ENCODE assay signal across 9 cellular contexts in the genomic region with DNA sequence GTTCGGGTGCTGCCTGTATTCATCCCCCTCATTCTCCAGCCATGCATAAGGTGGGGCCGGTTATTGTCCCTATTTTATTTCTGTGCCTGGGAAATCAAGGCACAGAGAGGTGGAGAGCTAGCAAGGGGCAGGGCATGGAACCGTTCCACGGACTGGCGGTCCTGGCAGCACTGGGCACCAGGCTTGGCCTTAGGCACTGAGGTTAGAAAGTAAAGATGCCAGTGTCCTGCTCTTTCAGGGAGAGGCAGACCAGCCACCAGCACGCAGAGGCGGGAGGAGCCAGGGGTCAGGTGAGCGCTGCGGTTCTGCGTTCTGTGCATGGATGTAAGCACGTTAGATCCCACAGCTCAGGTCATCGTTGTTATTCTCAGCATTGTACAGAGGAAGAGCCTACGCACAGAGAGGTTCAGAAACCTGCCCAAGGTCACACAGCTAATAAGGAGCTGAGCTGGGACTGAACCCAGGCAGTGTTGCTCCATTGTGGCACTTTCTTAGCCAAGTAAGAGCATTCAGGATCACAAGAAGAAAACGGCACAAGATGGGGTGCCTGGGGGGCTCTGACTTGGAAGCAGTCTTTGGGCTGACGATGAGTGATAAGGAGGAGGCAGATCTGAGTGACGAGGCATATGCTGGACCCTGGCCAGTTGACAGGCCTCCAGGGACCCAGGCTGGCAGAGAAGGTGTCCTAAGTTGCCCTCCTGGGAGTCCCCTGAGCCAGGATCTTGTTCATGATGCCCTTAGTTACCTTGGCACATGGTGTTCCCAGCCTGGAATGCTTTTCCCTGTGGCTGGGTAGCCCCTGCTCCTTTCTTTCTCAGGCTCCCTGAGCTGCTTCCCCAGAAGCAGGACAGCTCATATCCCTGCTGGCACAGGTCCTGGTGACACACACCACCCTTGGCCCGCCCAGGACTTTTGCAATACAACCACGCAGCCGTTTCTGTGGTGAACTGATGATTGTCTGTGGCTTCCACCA. TPM values are rescaled to one million over a fixed set of nuclear protein-coding genes. Genes with fewer than 3 reads are reported as not detected.
DNase-seq lines count a peak whose midpoint lies in the region; FAIRE-seq and TF ChIP-seq lines count a peak whose summit lies in the region.
"Had no signal": no experiment of that assay in that cellular context is flagged by ENCODE, and none has a peak within 500 bp of the region (broad histone marks: within the 10 kb centered on the region; RNA-seq: fewer than 3 reads in every experiment).

No MANE protein-coding gene starts in this region.

- no peak overlapping the region for H3K4me3 ChIP-seq in ACC112 (ENCODE audit: low read depth, low read length)
- no peak overlapping the region for H3K4me3 ChIP-seq in MG63

- FAIRE-seq in D721Med (lab: Jason Lieb, UNC) = no peak
- FAIRE-seq: G401.6 had no signal

- peaks cover 22% of the 10 kb centered on the region; the same call in 1 of the 2 replicates for H3K36me3 ChIP-seq in ACC112 (ENCODE audit: insufficient read depth, low read length)
- H3K36me3 ChIP-seq in MG63 = no peaks in the 10 kb centered on the region

- no peak overlapping the region for H2AFZ ChIP-seq in ACC112 (ENCODE audit: low read length, unreplicated experiment)

- peak overlapping the region; percentile 79 for H3K27ac ChIP-seq in ACC112 (ENCODE audit: low read depth, low read length)

- TF ChIP-seq CTCF in D721Med (IDR thresholded peaks at IDR 0.05; ENCODE audit: insufficient read depth, missing control alignments) = no peak

- H3K4me1 ChIP-seq in ACC112 (ENCODE audit: control insufficient read depth, insufficient read depth, low read length, unreplicated experiment) = peaks cover 18% of the 10 kb centered on the region

- no peaks in the 10 kb centered on the region for H3K79me2 ChIP-seq in ACC112 (ENCODE audit: control insufficient read depth, insufficient read depth, low read length, unreplicated experiment)

- no peaks in the 10 kb centered on the region for H3K27me3 ChIP-seq in ACC112 (ENCODE audit: insufficient read depth, low read length)
- no peaks in the 10 kb centered on the region for H3K27me3 ChIP-seq in MG63

- DNase-seq in MG63 (peak; percentile 91), dedifferentiated amniotic fluid mesenchymal stem cell (ENCODE audit: extremely low spot score) (peak; percentile 88), medulla oblongata (ENCODE audit: extremely low spot score) (peak; percentile 51), D721Med (ENCODE audit: insufficient read length, low spot score) (no peak), NCI-H2196 (lab: John Stamatoyannopoulos, UW; ENCODE audit: unreplicated experiment) (no peak)
- DNase-seq in activated CD4-positive, alpha-beta T cell treated with anti-CD3 and anti-CD28 coated beads for 4 hours = no peak
- no peak for DNase-seq in stimulated activated CD4-positive, alpha-beta T cell treated with anti-CD3 and anti-CD28 coated beads, Interleukin-2, amount 100 ng/mL, for 24 hours

- no peaks in the 10 kb centered on the region for H3K9me3 ChIP-seq in MG63

RNA-seq across cellular contexts. Expression of gene OSBPL5, which starts 41.1 kb away (rescaled TPM):
- total RNA-seq in MG63 (2014; rRNA removed; shearing (Covaris generic); ENCODE audit: low replicate concordance) = 9.9 and 11.0 TPM in 2 replicates

Comparison
In these comparisons a context has a peak if more than half of its experiments do, and no peak if none do; other contexts are left out.
1. DNase-seq: peak in MG63 (single experiment), dedifferentiated amniotic fluid mesenchymal stem cell (single experiment) and medulla oblongata (single experiment); none in D721Med (single experiment), NCI-H2196 (single experiment), activated CD4-positive, alpha-beta T cell treated with anti-CD3 and anti-CD28 coated beads for 4 hours (0 of 2) and stimulated activated CD4-positive, alpha-beta T cell treated with anti-CD3 and anti-CD28 coated beads, Interleukin-2, amount 100 ng/mL, for 24 hours (0 of 2).